In the genomic region with DNA sequence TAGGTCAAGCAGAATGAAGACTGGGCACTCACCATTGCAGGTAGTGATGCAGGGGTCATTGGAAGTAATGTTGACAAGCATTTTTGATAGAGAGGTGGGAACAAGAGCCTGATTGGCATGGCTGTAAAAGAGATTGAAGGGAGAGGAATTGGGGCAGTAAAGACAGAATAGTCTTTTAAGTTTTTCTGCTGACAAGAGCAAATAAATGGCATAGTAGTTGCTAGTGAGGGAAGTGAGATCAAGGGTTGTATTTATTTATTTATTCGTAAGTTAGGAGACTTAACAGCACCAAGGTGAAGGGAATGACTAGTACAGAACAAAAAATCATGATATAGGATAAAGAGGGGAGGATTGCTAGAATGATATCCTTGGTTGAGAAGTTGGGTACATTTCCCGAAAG, we compare ENCODE assay signal across 7 cellular contexts. TPM values are rescaled to one million over a fixed set of nuclear protein-coding genes. Genes with fewer than 3 reads are reported as not detected.
"Had no signal": no experiment of that assay in that cellular context is flagged by ENCODE, and none has a peak within 500 bp of the region (broad histone marks: within the 10 kb centered on the region; RNA-seq: fewer than 3 reads in every experiment).

No MANE protein-coding gene starts in this region.

- FAIRE-seq: HTR-8/SVneo had no signal

- H3K9ac ChIP-seq: KMS-11 had no signal

- H3K4me2 ChIP-seq: KMS-11 had no signal

- DNase-seq: Karpas-422, KBM-7, KG1 had no signal

- H3K27ac ChIP-seq: HL-60, KMS-11 had no signal

RNA-seq across cellular contexts. Expression of gene SYT9, which starts 11.0 kb away (rescaled TPM):
- total RNA-seq: HT-29 had no signal
